ENCODE assay signal across 11 cellular contexts in the genomic region with DNA sequence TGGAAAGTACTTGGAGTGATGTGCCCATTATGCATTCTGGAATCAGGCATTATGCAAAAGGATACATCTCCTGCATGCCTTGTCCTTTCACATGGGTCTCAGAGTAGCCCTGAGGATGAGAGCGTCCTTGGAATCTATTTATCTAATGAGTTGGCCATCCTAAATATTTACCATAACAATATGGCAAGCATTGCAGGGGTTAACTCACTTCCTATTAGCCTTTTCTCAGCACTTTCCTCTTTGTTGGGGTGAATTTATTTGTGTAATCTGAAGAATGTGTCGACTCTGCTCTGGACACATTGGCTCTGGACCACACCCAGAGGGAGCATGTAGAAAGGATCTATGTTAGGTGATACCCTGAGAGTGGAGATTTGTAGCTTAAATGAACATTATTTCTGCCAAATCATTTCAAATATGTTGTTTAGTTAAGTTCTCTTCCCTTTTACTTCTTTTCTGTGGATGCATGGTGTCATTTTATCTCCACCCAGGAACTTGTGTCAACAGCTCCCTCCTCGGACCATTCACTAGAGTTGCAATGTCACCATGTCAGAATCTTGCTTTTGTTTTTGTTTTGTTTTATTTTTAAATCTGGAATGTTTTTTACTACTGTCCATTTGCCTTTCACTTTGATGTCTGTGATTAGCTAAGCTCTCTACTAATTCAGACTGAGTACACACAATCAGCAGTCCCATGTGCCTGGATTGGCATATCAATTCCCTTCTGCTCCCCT.
DNase-seq lines count a peak whose midpoint lies in the region; FAIRE-seq and TF ChIP-seq lines count a peak whose summit lies in the region.
"Had no signal": no experiment of that assay in that cellular context is flagged by ENCODE, and none has a peak within 500 bp of the region (broad histone marks: within the 10 kb centered on the region; RNA-seq: fewer than 3 reads in every experiment).

No MANE protein-coding gene starts in this region.

- H3K79me2 ChIP-seq in keratinocyte (ENCODE audit: control insufficient read depth, insufficient read depth, low read length) = no peaks in the 10 kb centered on the region

- H3K4me3 ChIP-seq in BLaER1 (no peak overlapping the region), WERI-Rb-1 (ENCODE audit: low read depth, low read length) (no peak overlapping the region), keratinocyte (ENCODE audit: control insufficient read depth in 2 of 3, extremely low read depth in 1 of 3, insufficient read depth in 2 of 3, low read depth in 1 of 3, low read length in 3 of 3) (no peak overlapping the region)
- H3K4me3 ChIP-seq: mucosa of descending colon, SJSA1 had no signal

- no peaks in the 10 kb centered on the region for H3K27me3 Mint-ChIP-seq in activated CD4-positive, alpha-beta memory T cell treated with anti-CD3 and anti-CD28 coated beads for 36 hours

- no peak for FAIRE-seq in keratinocyte (lab: Jason Lieb, UNC)

- H3K36me3 Mint-ChIP-seq in activated CD4-positive, alpha-beta memory T cell treated with anti-CD3 and anti-CD28 coated beads for 36 hours = no peaks in the 10 kb centered on the region

- no peaks in the 10 kb centered on the region for H3K9me1 ChIP-seq in keratinocyte (ENCODE audit: control insufficient read depth, extremely low read depth, insufficient read depth, low read length)

- TF ChIP-seq CTCF in WERI-Rb-1 (IDR thresholded peaks at IDR 0.05; ENCODE audit: low read depth, low read length) (peak; percentile 56), keratinocyte (optimal IDR thresholded peaks at IDR 0.05 in 1 of 3, IDR thresholded peaks at IDR 0.05 in 1 of 3, conservative IDR thresholded peaks at IDR 0.05 in 1 of 3; ENCODE audit: extremely low read depth in 1 of 3, insufficient read depth in 2 of 3, low read length in 3 of 3) (peak; percentile 38 to 50 (median 40))

- H4K20me1 ChIP-seq in BLaER1 (no peaks in the 10 kb centered on the region), keratinocyte (ENCODE audit: control insufficient read depth, extremely low read depth, insufficient read depth, low read length) (no peaks in the 10 kb centered on the region)

- intact Hi-C loops in activated CD4-positive, alpha-beta memory T cell treated with anti-CD3 and anti-CD28 coated beads for 36 hours (cut with micrococcal nuclease) = no loop called here

- no peak overlapping the region for H3K4me3 Mint-ChIP-seq in activated CD4-positive, alpha-beta memory T cell treated with anti-CD3 and anti-CD28 coated beads for 36 hours

- H3K9me3 ChIP-seq in BLaER1 (no peaks in the 10 kb centered on the region), WERI-Rb-1 (ENCODE audit: severe bottlenecking) (no peaks in the 10 kb centered on the region), keratinocyte (ENCODE audit: control insufficient read depth, low read depth, low read length) (no peaks in the 10 kb centered on the region)
- H3K9me3 ChIP-seq: mucosa of descending colon, SJSA1 had no signal

- DNase-seq in H4 (ENCODE audit: low spot score) (peak; percentile 29), WERI-Rb-1 (no peak), keratinocyte (ENCODE audit: low read depth, low spot score) (no peak), hepatic stellate cell (ENCODE audit: low spot score) (no peak), Kasumi-1 (lab: John Stamatoyannopoulos, UW) (no peak)
- no peak for DNase-seq in activated CD4-positive, alpha-beta memory T cell treated with anti-CD3 and anti-CD28 coated beads for 36 hours
- no peak for DNase-seq in central memory CD4-positive, alpha-beta T cell
- DNase-seq: GDM1, mucosa of descending colon had no signal

- H3K9me3 Mint-ChIP-seq in activated CD4-positive, alpha-beta memory T cell treated with anti-CD3 and anti-CD28 coated beads for 36 hours = no peaks in the 10 kb centered on the region

- peak overlapping the region; percentile 71 for H3K27ac ChIP-seq in BLaER1
- no peak overlapping the region for H3K27ac ChIP-seq in WERI-Rb-1
- H3K27ac ChIP-seq in keratinocyte (ENCODE audit: control insufficient read depth, insufficient read depth, low read length) = no peak overlapping the region
- H3K27ac ChIP-seq: SJSA1 had no signal

- CTCF ChIA-PET in activated CD4-positive, alpha-beta memory T cell treated with anti-CD3 and anti-CD28 coated beads for 36 hours (lab: Charles Lee) = no interaction called here

- POLR2A ChIA-PET in activated CD4-positive, alpha-beta memory T cell treated with anti-CD3 and anti-CD28 coated beads for 36 hours (lab: Charles Lee) = no interaction called here

- dilution Hi-C loops in keratinocyte (cut with MboI; ENCODE audit: extremely low pct_ligation_motif_present, low sequenced_read_pairs) = no loop called here

- no peaks in the 10 kb centered on the region for H3K4me1 Mint-ChIP-seq in activated CD4-positive, alpha-beta memory T cell treated with anti-CD3 and anti-CD28 coated beads for 36 hours (ENCODE audit: low read depth)

- H3K27me3 ChIP-seq in BLaER1 = no peaks in the 10 kb centered on the region
- H3K27me3 ChIP-seq in WERI-Rb-1 (ENCODE audit: insufficient read depth, low read depth, severe bottlenecking) = no peaks in the 10 kb centered on the region
- no peaks in the 10 kb centered on the region for H3K27me3 ChIP-seq in keratinocyte (ENCODE audit: control insufficient read depth, extremely low read depth, insufficient read depth, low read length)

- peak overlapping the region; percentile 74 for H3K4me2 ChIP-seq in BLaER1
- no peak overlapping the region for H3K4me2 ChIP-seq in keratinocyte (ENCODE audit: control insufficient read depth, extremely low read depth, insufficient read depth, low read depth, low read length)

- no peak overlapping the region for H3K27ac Mint-ChIP-seq in activated CD4-positive, alpha-beta memory T cell treated with anti-CD3 and anti-CD28 coated beads for 36 hours

- H3K36me3 ChIP-seq in BLaER1 = no peaks in the 10 kb centered on the region
- no peaks in the 10 kb centered on the region for H3K36me3 ChIP-seq in WERI-Rb-1
- no peaks in the 10 kb centered on the region for H3K36me3 ChIP-seq in keratinocyte (ENCODE audit: control insufficient read depth in 2 of 2, extremely low read depth in 1 of 2, insufficient read depth in 2 of 2, low read length in 2 of 2)
- H3K36me3 ChIP-seq: SJSA1 had no signal

- 0 out of 2 replicates have a peak overlapping the region, but pooled peaks have one; percentile 0 for H3K9ac ChIP-seq in BLaER1
- H3K9ac ChIP-seq in keratinocyte (ENCODE audit: control insufficient read depth, extremely low read depth, insufficient read depth, low read length) = no peak overlapping the region

- H2AFZ ChIP-seq in keratinocyte (ENCODE audit: control insufficient read depth, low read length) = no peak overlapping the region

- peaks cover 67% of the 10 kb centered on the region for H3K4me1 ChIP-seq in BLaER1
- H3K4me1 ChIP-seq in keratinocyte (ENCODE audit: control insufficient read depth, extremely low read depth, insufficient read depth, low read length) = no peaks in the 10 kb centered on the region
- H3K4me1 ChIP-seq: SJSA1 had no signal
